Comparison of ENCODE assay signal across 16 cellular contexts in genomic region chr2:222088561-222088960, GRCh38.
DNase-seq lines count a peak whose midpoint lies in the region; TF ChIP-seq lines count a peak whose summit lies in the region.
"Had no signal": no experiment of that assay in that cellular context is flagged by ENCODE, and none has a peak within 500 bp of the region (broad histone marks: within the 10 kb centered on the region; RNA-seq: fewer than 3 reads in every experiment).

No MANE protein-coding gene starts in this region.

- no peak overlapping the region for H3K4me3 Mint-ChIP-seq in T-helper 2 cell treated with Interferon-gamma antibody and Interleukin-4, amounts not matched to agents 5 μg/mL and 100 μg/mL, for 36 hours
- H3K4me3 Mint-ChIP-seq: CD4-positive, alpha-beta memory T cell; IgD-negative memory B cell had no signal

- H3K27ac ChIP-seq in substantia nigra (ENCODE audit: low read depth, low read length, poor library complexity, severe bottlenecking) = no peak overlapping the region
- H3K27ac ChIP-seq: C4-2B, GM23248 had no signal

- H3K4me3 ChIP-seq in astrocyte of the spinal cord (ENCODE audit: low read depth, low read length) = no peak overlapping the region
- H3K4me3 ChIP-seq: GM23248 had no signal

- H3K36me3 Mint-ChIP-seq in T-helper 2 cell treated with Interferon-gamma antibody and Interleukin-4, amounts not matched to agents 5 μg/mL and 100 μg/mL, for 36 hours (ENCODE audit: low read depth) = no peaks in the 10 kb centered on the region
- H3K36me3 Mint-ChIP-seq: CD4-positive, alpha-beta memory T cell; IgD-negative memory B cell had no signal

- H3K27ac Mint-ChIP-seq in T-helper 2 cell treated with Interferon-gamma antibody and Interleukin-4, amounts not matched to agents 5 μg/mL and 100 μg/mL, for 36 hours = no peak overlapping the region
- H3K27ac Mint-ChIP-seq: CD4-positive, alpha-beta memory T cell; IgD-negative memory B cell had no signal

- H3K9me3 Mint-ChIP-seq in T-helper 2 cell treated with Interferon-gamma antibody and Interleukin-4, amounts not matched to agents 5 μg/mL and 100 μg/mL, for 36 hours = no peaks in the 10 kb centered on the region

- H3K4me1 Mint-ChIP-seq in T-helper 2 cell treated with Interferon-gamma antibody and Interleukin-4, amounts not matched to agents 5 μg/mL and 100 μg/mL, for 36 hours (ENCODE audit: low read depth) = no peaks in the 10 kb centered on the region
- H3K4me1 Mint-ChIP-seq: CD4-positive, alpha-beta memory T cell; IgD-negative memory B cell had no signal

- TF ChIP-seq CTCF in astrocyte of the spinal cord (IDR thresholded peaks at IDR 0.05; ENCODE audit: low read depth, low read length) = no peak

- in situ Hi-C loops in astrocyte of the spinal cord (cut with HindIII; ENCODE audit: low sequenced_read_pairs) = no loop called here

- peak; percentile 6 for DNase-seq in A172 (ENCODE audit: low spot score)
- peak; percentile 28 for DNase-seq in EH (ENCODE audit: low read depth)
- peak; percentile 15 for DNase-seq in OCI-M1 (lab: John Stamatoyannopoulos, UW)
- DNase-seq in astrocyte of the spinal cord (ENCODE audit: low read depth, low spot score) = peak; percentile 13
- DNase-seq in inferior parietal cortex (ENCODE audit: extremely low spot score) = no peak
- DNase-seq in T-helper 2 cell treated with Interferon-gamma antibody and Interleukin-4, amounts not matched to agents 5 μg/mL and 100 μg/mL, for 36 hours (ENCODE audit: low spot score) = no peak
- no peak for DNase-seq in substantia nigra (lab: John Stamatoyannopoulos, UW)
- DNase-seq in cerebellum (ENCODE audit: low spot score) = no peak
- DNase-seq: 8988T; BE2C; CD4-positive, alpha-beta memory T cell; DMS153; DMS79 treated with DMSO at 0.1 percent for 48 hours; GM23248 had no signal

- no peaks in the 10 kb centered on the region for H3K27me3 Mint-ChIP-seq in T-helper 2 cell treated with Interferon-gamma antibody and Interleukin-4, amounts not matched to agents 5 μg/mL and 100 μg/mL, for 36 hours (ENCODE audit: low read depth)

Comparison
In these comparisons a context has a peak if more than half of its experiments do, and no peak if none do; other contexts are left out.
1. DNase-seq: peak in A172 (single experiment), EH (single experiment), OCI-M1 (single experiment) and astrocyte of the spinal cord (single experiment); none in inferior parietal cortex (single experiment), T-helper 2 cell treated with Interferon-gamma antibody and Interleukin-4, amounts not matched to agents 5 μg/mL and 100 μg/mL, for 36 hours (single experiment), substantia nigra (0 of 49) and cerebellum (single experiment).